In genomic region chr12:123602651-123603195, GRCh38 we compare ENCODE assay signal across 8 cellular contexts. TPM values are rescaled to one million over a fixed set of nuclear protein-coding genes. Genes with fewer than 3 reads are reported as not detected.
A peak's percentile ranks its signal among the peaks of the same experiment; 100 is the strongest.
DNase-seq lines count a peak whose midpoint lies in the region; ATAC-seq and TF ChIP-seq lines count a peak whose summit lies in the region.

No MANE protein-coding gene starts in this region.

- H3K9me3 ChIP-seq in HEK293 (ENCODE audit: control insufficient read depth, insufficient read depth, low read depth, low read length): no peaks in the 10 kb centered on the region
- H3K9me3 ChIP-seq in right cardiac atrium (ENCODE audit: control insufficient read depth, low read length): no peaks in the 10 kb centered on the region
- no peaks in the 10 kb centered on the region for H3K9me3 ChIP-seq in smooth muscle cell (replicated peaks; ENCODE audit: low read depth)

- H3K27ac ChIP-seq in HEK293 (ENCODE audit: extremely low read depth, low read depth, low read length) (peak overlapping the region; percentile 69), right cardiac atrium (ENCODE audit: low read length) (no peak overlapping the region), smooth muscle cell (ENCODE audit: low read depth) (peak overlapping the region; percentile 20)

- ATAC-seq in right cardiac atrium (no peak), left lobe of liver (no peak)

- peak overlapping the region; percentile 84 for H3K4me3 Mint-ChIP-seq in activated CD4-positive, alpha-beta memory T cell treated with anti-CD3 and anti-CD28 coated beads for 36 hours

- peak overlapping the region; percentile 91 for H2AFZ ChIP-seq in smooth muscle cell (ENCODE audit: low read depth)

- POLR2A ChIA-PET in HEK293 (lab: Yijun Ruan, JAX): interaction anchor here (0.7 to 2.5 kb wide), 9 partner anchors 12 to 370 kb away, joined by 3 to 14 read pairs (median 5); partner anchors contain the start of genes ATP6V0A2, MPHOSPH9, MTRFR and SBNO1
- POLR2A ChIA-PET in activated CD4-positive, alpha-beta memory T cell treated with anti-CD3 and anti-CD28 coated beads for 36 hours (lab: Charles Lee): interaction anchor here (0.6 to 1.8 kb wide), 6 partner anchors 12 to 237 kb away, joined by 3 to 6 read pairs (median 6); partner anchors contain the start of gene ATP6V0A2

- H3K4me1 Mint-ChIP-seq in activated CD4-positive, alpha-beta memory T cell treated with anti-CD3 and anti-CD28 coated beads for 36 hours (ENCODE audit: low read depth): peaks cover 31% of the 10 kb centered on the region

- H3K27me3 ChIP-seq in right cardiac atrium (ENCODE audit: control insufficient read depth, insufficient read depth) (no peaks in the 10 kb centered on the region), smooth muscle cell (ENCODE audit: low read depth) (no peaks in the 10 kb centered on the region)

- CTCF ChIA-PET in HEK293 (lab: Yijun Ruan, JAX): interaction anchor here (0.6 to 1.3 kb wide), 3 partner anchors 13 to 597 kb away, joined by 3 to 6 read pairs (median 4); no protein-coding TSS in a partner anchor
- CTCF ChIA-PET in activated CD4-positive, alpha-beta memory T cell treated with anti-CD3 and anti-CD28 coated beads for 36 hours (lab: Charles Lee): interaction anchor here (0.8 to 1.3 kb wide), 5 partner anchors 11 to 365 kb away, joined by 3 to 4 read pairs (median 3); no protein-coding TSS in a partner anchor

- H3K4me1 ChIP-seq in HEK293 (ENCODE audit: control insufficient read depth, insufficient read depth, low read length) (no peaks in the 10 kb centered on the region), right cardiac atrium (ENCODE audit: control insufficient read depth, insufficient read depth, low read length) (peaks cover 3% of the 10 kb centered on the region), smooth muscle cell (ENCODE audit: low read depth) (peaks cover 8% of the 10 kb centered on the region)

- intact Hi-C loops in activated CD4-positive, alpha-beta memory T cell treated with anti-CD3 and anti-CD28 coated beads for 36 hours (cut with micrococcal nuclease): loop anchor here (1.0 kb wide), 3 partner anchors 18 to 110 kb away; partner anchors contain the start of genes ATP6V0A2, EIF2B1, GTF2H3 and TMED2
- intact Hi-C loops in right cardiac atrium (cut with DNase I): no loop called here

- H3K27me3 Mint-ChIP-seq in activated CD4-positive, alpha-beta memory T cell treated with anti-CD3 and anti-CD28 coated beads for 36 hours: no peaks in the 10 kb centered on the region

- H3K36me3 ChIP-seq in HEK293 (ENCODE audit: control insufficient read depth in 2 of 2, insufficient read depth in 1 of 2, low read length in 2 of 2) (peaks cover 31 to 53% of the 10 kb centered on the region in 2 experiments), smooth muscle cell (ENCODE audit: low read depth) (peaks cover 7% of the 10 kb centered on the region)

- peaks cover 17% of the 10 kb centered on the region for H3F3A ChIP-seq in smooth muscle cell (ENCODE audit: low read depth)

- H4K20me1 ChIP-seq in smooth muscle cell (ENCODE audit: low read depth): peaks cover 5% of the 10 kb centered on the region

- peak overlapping the region; percentile 99 for H3K4me2 ChIP-seq in smooth muscle cell

- H3K79me2 ChIP-seq in smooth muscle cell (ENCODE audit: low read depth): peaks cover 51% of the 10 kb centered on the region

- H3K36me3 Mint-ChIP-seq in activated CD4-positive, alpha-beta memory T cell treated with anti-CD3 and anti-CD28 coated beads for 36 hours: peaks cover 36% of the 10 kb centered on the region

- no peaks in the 10 kb centered on the region for H3K9me3 Mint-ChIP-seq in activated CD4-positive, alpha-beta memory T cell treated with anti-CD3 and anti-CD28 coated beads for 36 hours

- 10% methylated on average over 7 of the region's 7 CpGs for WGBS in right cardiac atrium
- WGBS in smooth muscle cell (ENCODE audit: low lambda C conversion rate): 21% methylated on average over 7 of the region's 7 CpGs

- H3K4me3 ChIP-seq in AG10803 (ENCODE audit: low read length) (peak overlapping the region; percentile 99), HEK293 (ENCODE audit: low read depth, low read length) (peak overlapping the region; percentile 96), right cardiac atrium (ENCODE audit: low read length) (peak overlapping the region; percentile 74), smooth muscle cell (peak overlapping the region; percentile 87)

- no peak for TF ChIP-seq CTCF in AG10803 (conservative IDR thresholded peaks at IDR 0.05; ENCODE audit: low read length)
- TF ChIP-seq CTCF in HEK293 (tag by site-specific recombination; IDR thresholded peaks at IDR 0.05): no peak
- no peak for TF ChIP-seq CTCF in smooth muscle cell (IDR thresholded peaks at IDR 0.05; ENCODE audit: borderline replicate concordance, insufficient read depth, poor library complexity, severe bottlenecking)

- peak; percentile 18 for DNase-seq in AG10803 (ENCODE audit: low read depth)
- peak; percentile 36 for DNase-seq in activated CD4-positive, alpha-beta memory T cell treated with anti-CD3 and anti-CD28 coated beads for 36 hours
- no peak for DNase-seq in right cardiac atrium
- no peak for DNase-seq in smooth muscle cell (lab: John Stamatoyannopoulos, UW; ENCODE audit: unreplicated experiment)
- no peak for DNase-seq in A172 (ENCODE audit: low spot score)
- DNase-seq in ecto neural progenitor cell (ENCODE audit: low spot score): no peak
- no peak for DNase-seq in left lobe of liver (ENCODE audit: low spot score)

- peak overlapping the region; percentile 90 for H3K27ac Mint-ChIP-seq in activated CD4-positive, alpha-beta memory T cell treated with anti-CD3 and anti-CD28 coated beads for 36 hours

- H3K9ac ChIP-seq in smooth muscle cell (ENCODE audit: low read depth): peak overlapping the region; percentile 78

TF ChIP-seq in HEK293, 187 proteins besides CTCF, POLR2A, EP300 and RAD21:
- TF ChIP-seq OVOL3 (tag by site-specific recombination; IDR thresholded peaks at IDR 0.05) (no peak), PRDM1 (tag by site-specific recombination; IDR thresholded peaks at IDR 0.05) (peak; percentile 67)

RNA-seq across cellular contexts. Expression of gene DDX55, which starts 0.8 kb away (rescaled TPM):
- total RNA-seq in activated CD4-positive, alpha-beta memory T cell treated with anti-CD3 and anti-CD28 coated beads for 36 hours: 10 to 100 TPM; 44.0 to 45.1 TPM
- 1 to 10 TPM; 7.7 to 8.3 (median 8.2) TPM for total RNA-seq in right cardiac atrium
- 6.6 TPM for polyA plus RNA-seq in right cardiac atrium
- 13.4 and 14.5 TPM in 2 replicates for total RNA-seq in smooth muscle cell
- polyA plus RNA-seq in smooth muscle cell: 14.7 and 20.1 TPM in 2 replicates
- 25.9 and 30.5 TPM in 2 replicates for total RNA-seq in A172 (2014; rRNA removed; shearing (Covaris generic))
- 10.0 TPM for total RNA-seq in left lobe of liver

RNA-seq across cellular contexts. Expression of gene TMED2, which starts 18.4 kb away (rescaled TPM):
- total RNA-seq in activated CD4-positive, alpha-beta memory T cell treated with anti-CD3 and anti-CD28 coated beads for 36 hours: 100 to 1,000 TPM; 150 to 161 TPM
- 100 to 1,000 TPM; 161 to 253 (median 180) TPM for total RNA-seq in right cardiac atrium
- 90.9 TPM for polyA plus RNA-seq in right cardiac atrium
- total RNA-seq in smooth muscle cell: 394 and 424 TPM in 2 replicates
- polyA plus RNA-seq in smooth muscle cell: 314 and 356 TPM in 2 replicates
- 235 and 272 TPM in 2 replicates for total RNA-seq in A172 (2014; rRNA removed; shearing (Covaris generic))
- 266 TPM for total RNA-seq in left lobe of liver

RNA-seq across cellular contexts. Expression of gene EIF2B1, which starts 30.8 kb away (rescaled TPM):
- 10 to 100 TPM; 51.7 to 61.9 TPM for total RNA-seq in activated CD4-positive, alpha-beta memory T cell treated with anti-CD3 and anti-CD28 coated beads for 36 hours
- 10 to 100 TPM; 28.5 to 30.6 (median 29.3) TPM for total RNA-seq in right cardiac atrium
- 20.8 TPM for polyA plus RNA-seq in right cardiac atrium
- total RNA-seq in smooth muscle cell: 81.4 and 87.4 TPM in 2 replicates
- polyA plus RNA-seq in smooth muscle cell: 45.4 and 47.0 TPM in 2 replicates
- total RNA-seq in A172 (2014; rRNA removed; shearing (Covaris generic)): 69.5 and 75.1 TPM in 2 replicates
- total RNA-seq in left lobe of liver: 23.9 TPM

RNA-seq across cellular contexts. Expression of gene GTF2H3, which starts 30.9 kb away (rescaled TPM):
- 10 to 100 TPM; 57.2 to 58.4 TPM for total RNA-seq in activated CD4-positive, alpha-beta memory T cell treated with anti-CD3 and anti-CD28 coated beads for 36 hours
- total RNA-seq in right cardiac atrium (10 to 100 TPM; 12.5 to 15.3 (median 13.1) TPM), smooth muscle cell (39.5 and 43.2 TPM in 2 replicates), left lobe of liver (7.5 TPM)
- polyA plus RNA-seq in right cardiac atrium (5.6 TPM), smooth muscle cell (10.8 and 11.3 TPM in 2 replicates)
- total RNA-seq in A172 (2014; rRNA removed; shearing (Covaris generic)): 44.0 and 56.3 TPM in 2 replicates

Comparison
In these comparisons a context has a peak if more than half of its experiments do, and no peak if none do; other contexts are left out.
1. DNase-seq: peak in AG10803 (single experiment) and activated CD4-positive, alpha-beta memory T cell treated with anti-CD3 and anti-CD28 coated beads for 36 hours (single experiment); none in right cardiac atrium (0 of 3), smooth muscle cell (single experiment), A172 (single experiment), ecto neural progenitor cell (single experiment) and left lobe of liver (single experiment).
2. Peak in every context shown above with its lines, with median percentiles within 50 percentile points of each other: H3K4me3 ChIP-seq.